In the genomic region with DNA sequence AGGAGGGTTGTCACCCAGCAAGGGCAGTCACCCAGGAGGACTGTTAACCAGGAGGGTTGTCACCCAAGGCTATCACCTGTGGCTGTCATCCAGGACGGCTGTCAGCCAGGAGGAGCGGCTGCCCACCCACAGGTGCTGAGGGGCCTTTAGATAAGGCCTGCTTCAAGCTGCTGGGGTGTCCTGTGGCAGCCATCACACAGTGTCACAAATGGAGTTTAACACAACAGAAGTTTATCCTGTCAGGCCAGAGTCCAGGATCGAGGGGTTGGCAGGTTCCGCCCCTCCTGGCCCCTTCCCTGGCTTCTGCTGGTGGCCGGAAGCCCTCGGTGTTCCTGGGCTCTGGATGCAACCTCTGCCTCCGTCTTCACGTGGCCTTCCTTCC, we compare ENCODE assay signal across 23 cellular contexts.
DNase-seq lines count a peak whose midpoint lies in the region; ATAC-seq, FAIRE-seq and TF ChIP-seq lines count a peak whose summit lies in the region.
"Had no signal": no experiment of that assay in that cellular context is flagged by ENCODE, and none has a peak within 500 bp of the region (broad histone marks: within the 10 kb centered on the region; RNA-seq: fewer than 3 reads in every experiment).

No MANE protein-coding gene starts in this region.

- H3K4me1 Mint-ChIP-seq in stimulated activated effector memory CD8-positive, alpha-beta T cell treated with anti-CD3 and anti-CD28 coated beads, Interleukin-12 subunit alpha, Interleukin-12 subunit beta, amount 100 ng/mL, for 72 hours: no peaks in the 10 kb centered on the region
- H3K4me1 Mint-ChIP-seq: B cell had no signal

- H3K27ac Mint-ChIP-seq in stimulated activated effector memory CD8-positive, alpha-beta T cell treated with anti-CD3 and anti-CD28 coated beads, Interleukin-12 subunit alpha, Interleukin-12 subunit beta, amount 100 ng/mL, for 72 hours: no peak overlapping the region
- H3K27ac Mint-ChIP-seq: B cell; CD8-positive, alpha-beta T cell had no signal

- no peak for TF ChIP-seq POLR2A in GM12892 (IDR thresholded peaks at IDR 0.05; ENCODE audit: low read depth, low read length)

- H3K4me3 ChIP-seq in left lung (no peak overlapping the region), osteoblast (ENCODE audit: insufficient read depth, low read length) (no peak overlapping the region), HAP-1 (no peak overlapping the region)
- H3K4me3 ChIP-seq: SJCRH30 had no signal

- H3K4me3 Mint-ChIP-seq in stimulated activated effector memory CD8-positive, alpha-beta T cell treated with anti-CD3 and anti-CD28 coated beads, Interleukin-12 subunit alpha, Interleukin-12 subunit beta, amount 100 ng/mL, for 72 hours: no peak overlapping the region
- H3K4me3 Mint-ChIP-seq: B cell; CD8-positive, alpha-beta T cell had no signal

- TF ChIP-seq CTCF in left lung (IDR thresholded peaks at IDR 0.05): no peak
- TF ChIP-seq CTCF in osteoblast (IDR thresholded peaks at IDR 0.05; ENCODE audit: extremely low read depth, low read depth, low read length): no peak

- H3K36me3 Mint-ChIP-seq in stimulated activated effector memory CD8-positive, alpha-beta T cell treated with anti-CD3 and anti-CD28 coated beads, Interleukin-12 subunit alpha, Interleukin-12 subunit beta, amount 100 ng/mL, for 72 hours: no peaks in the 10 kb centered on the region
- H3K36me3 Mint-ChIP-seq: CD8-positive, alpha-beta T cell had no signal

- DNase-seq in cardiac septum (ENCODE audit: low spot score) (peak; percentile 57), Right ventricle myocardium inferior (ENCODE audit: missing footprints) (no peak), left lung (no peak), osteoblast (ENCODE audit: insufficient read length, low spot score, missing footprints) (peak; percentile 74), HAP-1 (ENCODE audit: low spot score in 2 of 2) (no peak), GM12892 (ENCODE audit: insufficient read length) (no peak), NCI-H2107 (lab: John Stamatoyannopoulos, UW) (no peak)
- no peak for DNase-seq in stimulated activated effector memory CD8-positive, alpha-beta T cell treated with anti-CD3 and anti-CD28 coated beads, Interleukin-12 subunit alpha, Interleukin-12 subunit beta, amount 100 ng/mL, for 72 hours (ENCODE audit: low spot score in 2 of 2)
- DNase-seq: GDM1, GOT3, NCI-H1092 treated with DMSO at 0.1 percent for 48 hours, NCI-H1436, NCI-H187, NCI-H2081 treated with DMSO at 0.1 percent for 48 hours, NCI-H524 treated with DMSO at 0.1 percent for 48 hours had no signal

- H4K20me1 ChIP-seq in osteoblast (ENCODE audit: insufficient read depth, low read length): no peaks in the 10 kb centered on the region

- no peak overlapping the region for H3K27ac ChIP-seq in left lung
- no peak overlapping the region for H3K27ac ChIP-seq in osteoblast (ENCODE audit: low read depth, low read length)
- H3K27ac ChIP-seq: 22Rv1, C4-2B, SJCRH30 had no signal

- no peaks in the 10 kb centered on the region for H3K79me2 ChIP-seq in osteoblast (ENCODE audit: insufficient read depth, low read length)

- H3K4me2 ChIP-seq in osteoblast (ENCODE audit: insufficient read depth, low read length): no peak overlapping the region

- FAIRE-seq in GM12892 (lab: Jason Lieb, UNC): no peak
- FAIRE-seq: GM12891, RCC 7860 had no signal

- H3K36me3 ChIP-seq in left lung: no peaks in the 10 kb centered on the region
- H3K36me3 ChIP-seq in osteoblast (ENCODE audit: insufficient read depth, low read length): no peaks in the 10 kb centered on the region
- no peaks in the 10 kb centered on the region for H3K36me3 ChIP-seq in HAP-1 (replicated peaks)
- H3K36me3 ChIP-seq: SJCRH30 had no signal

- intact Hi-C loops in cardiac septum (cut with DNase I) (no loop called here), Right ventricle myocardium inferior (cut with DNase I) (no loop called here), left lung (cut with DNase I) (no loop called here)

- H2AFZ ChIP-seq in osteoblast (ENCODE audit: low read length): no peak overlapping the region

- in situ Hi-C loops in HAP-1 (cut with MboI; ENCODE audit: low sequenced_read_pairs): loop anchor here (25.0 kb wide), 1 partner anchor 311 kb away; a partner anchor contains a TSS

- H3K27me3 ChIP-seq in left lung (no peaks in the 10 kb centered on the region), osteoblast (ENCODE audit: insufficient read depth, low read length) (no peaks in the 10 kb centered on the region), HAP-1 (ENCODE audit: low read depth) (no peaks in the 10 kb centered on the region)

- no peaks in the 10 kb centered on the region for H3K9me3 Mint-ChIP-seq in stimulated activated effector memory CD8-positive, alpha-beta T cell treated with anti-CD3 and anti-CD28 coated beads, Interleukin-12 subunit alpha, Interleukin-12 subunit beta, amount 100 ng/mL, for 72 hours

- H3K4me1 ChIP-seq in left lung (no peaks in the 10 kb centered on the region), osteoblast (ENCODE audit: insufficient read depth, low read length) (no peaks in the 10 kb centered on the region), HAP-1 (no peaks in the 10 kb centered on the region)
- H3K4me1 ChIP-seq: Caco-2, SJCRH30 had no signal

- no peaks in the 10 kb centered on the region for H3K9me3 ChIP-seq in left lung
- H3K9me3 ChIP-seq in osteoblast (ENCODE audit: low read depth, low read length): peaks cover 3% of the 10 kb centered on the region
- H3K9me3 ChIP-seq in HAP-1: no peaks in the 10 kb centered on the region

- ATAC-seq in Right ventricle myocardium inferior (no peak), left lung (peak; percentile 12)
- no peak for ATAC-seq in stimulated activated effector memory CD8-positive, alpha-beta T cell treated with anti-CD3 and anti-CD28 coated beads, Interleukin-12 subunit alpha, Interleukin-12 subunit beta, amount 100 ng/mL, for 72 hours
- ATAC-seq: CD8-positive, alpha-beta T cell had no signal

Comparison
In these comparisons a context has a peak if more than half of its experiments do, and no peak if none do; other contexts are left out.
1. DNase-seq: peak in cardiac septum (single experiment) and osteoblast (single experiment); none in Right ventricle myocardium inferior (single experiment), left lung (0 of 2), HAP-1 (0 of 2), GM12892 (single experiment), NCI-H2107 (single experiment) and stimulated activated effector memory CD8-positive, alpha-beta T cell treated with anti-CD3 and anti-CD28 coated beads, Interleukin-12 subunit alpha, Interleukin-12 subunit beta, amount 100 ng/mL, for 72 hours (0 of 2).